In genomic region chr11:72418834-72419560, GRCh38 we compare ENCODE assay signal across 10 cellular contexts.
DNase-seq lines count a peak whose midpoint lies in the region; ATAC-seq and TF ChIP-seq lines count a peak whose summit lies in the region.
"Had no signal": no experiment of that assay in that cellular context is flagged by ENCODE, and none has a peak within 500 bp of the region (broad histone marks: within the 10 kb centered on the region; RNA-seq: fewer than 3 reads in every experiment).

No MANE protein-coding gene starts in this region.

- ATAC-seq in GM19035 (IDR thresholded peaks at IDR 0.05; ENCODE audit: unreplicated experiment), result peak; percentile 53
- no peak for ATAC-seq in GM19023 (IDR thresholded peaks at IDR 0.05; ENCODE audit: unreplicated experiment)
- ATAC-seq in GM18858 (IDR thresholded peaks at IDR 0.05; ENCODE audit: unreplicated experiment), result no peak
- no peak for ATAC-seq in HG02623 (IDR thresholded peaks at IDR 0.05; ENCODE audit: unreplicated experiment)

- no peak for TF ChIP-seq CTCF in GM12864 (IDR thresholded peaks at IDR 0.05; ENCODE audit: low read depth, low read length, missing control alignments)
- TF ChIP-seq CTCF in NB4 (IDR thresholded peaks at IDR 0.05; ENCODE audit: low read depth, low read length), result peak; percentile 19

- TF ChIP-seq POLR2A in NB4 (IDR thresholded peaks at IDR 0.05; ENCODE audit: extremely low read depth, insufficient read length), result no peak

- no peak overlapping the region for H3K4me3 Mint-ChIP-seq in dendritic cell treated with granulocyte-macrophage colony-stimulating factor and Interleukin-4, amounts not matched to agents 40 ng/mL and 50 ng/mL, for 4 days

- H3K4me3 ChIP-seq in GM12864 (ENCODE audit: low read depth, low read length) (no peak overlapping the region), NB4 (ENCODE audit: low read depth, low read length) (no peak overlapping the region)
- H3K4me3 ChIP-seq: adrenal gland had no signal

- DNase-seq in GM12864 (ENCODE audit: low read depth), result peak; percentile 52
- no peak for DNase-seq in NB4 (ENCODE audit: low read depth)
- no peak for DNase-seq in stimulated activated CD8-positive, alpha-beta memory T cell treated with anti-CD3 and anti-CD28 coated beads, Interleukin-4, amount 100 ng/mL, for 48 hours
- DNase-seq: KG1 had no signal

- peaks cover 52% of the 10 kb centered on the region for H3K4me1 Mint-ChIP-seq in dendritic cell treated with granulocyte-macrophage colony-stimulating factor and Interleukin-4, amounts not matched to agents 40 ng/mL and 50 ng/mL, for 4 days (ENCODE audit: low read depth)

- peak overlapping the region; percentile 0 for H3K27ac Mint-ChIP-seq in dendritic cell treated with granulocyte-macrophage colony-stimulating factor and Interleukin-4, amounts not matched to agents 40 ng/mL and 50 ng/mL, for 4 days

- H3K27me3 Mint-ChIP-seq in dendritic cell treated with granulocyte-macrophage colony-stimulating factor and Interleukin-4, amounts not matched to agents 40 ng/mL and 50 ng/mL, for 4 days, result no peaks in the 10 kb centered on the region

- intact Hi-C loops in dendritic cell treated with granulocyte-macrophage colony-stimulating factor and Interleukin-4, amounts not matched to agents 40 ng/mL and 50 ng/mL, for 4 days (cut with micrococcal nuclease), result no loop called here

- H3K9me3 Mint-ChIP-seq in dendritic cell treated with granulocyte-macrophage colony-stimulating factor and Interleukin-4, amounts not matched to agents 40 ng/mL and 50 ng/mL, for 4 days, result no peaks in the 10 kb centered on the region

- peaks cover 21% of the 10 kb centered on the region for H3K36me3 Mint-ChIP-seq in dendritic cell treated with granulocyte-macrophage colony-stimulating factor and Interleukin-4, amounts not matched to agents 40 ng/mL and 50 ng/mL, for 4 days (ENCODE audit: low read depth)
